13 cellular contexts compared by ENCODE assay signal in genomic region chr9:107481035-107481434, GRCh38. TPM values are rescaled to one million over a fixed set of nuclear protein-coding genes. Genes with fewer than 3 reads are reported as not detected.
DNase-seq lines count a peak whose midpoint lies in the region; ATAC-seq and TF ChIP-seq lines count a peak whose summit lies in the region.
"Had no signal": no experiment of that assay in that cellular context is flagged by ENCODE, and none has a peak within 500 bp of the region (broad histone marks: within the 10 kb centered on the region; RNA-seq: fewer than 3 reads in every experiment).

No MANE protein-coding gene starts in this region.

- H2BK5ac ChIP-seq in mesenchymal stem cell (ENCODE audit: low read depth, low read length, poor library complexity, severe bottlenecking) = no peak overlapping the region

- H4K8ac ChIP-seq in mesenchymal stem cell (ENCODE audit: low read length) = no peak overlapping the region

- peaks cover 8% of the 10 kb centered on the region for H3K79me2 ChIP-seq in ACC112 (ENCODE audit: control insufficient read depth, insufficient read depth, low read length, unreplicated experiment)

- no peak for ATAC-seq in HG03095 (IDR thresholded peaks at IDR 0.05; ENCODE audit: unreplicated experiment)
- ATAC-seq in GM21786 (IDR thresholded peaks at IDR 0.05; ENCODE audit: unreplicated experiment) = no peak
- no peak for ATAC-seq in HG02642 (IDR thresholded peaks at IDR 0.05; ENCODE audit: poor library complexity, unreplicated experiment)

- H2BK120ac ChIP-seq in mesenchymal stem cell (ENCODE audit: low read depth, low read length) = no peak overlapping the region

- no peaks in the 10 kb centered on the region for H3K9me3 ChIP-seq in mesenchymal stem cell (ENCODE audit: control insufficient read depth, low read length)

- H3K14ac ChIP-seq in mesenchymal stem cell (ENCODE audit: low read length in 2 of 2) = no peak overlapping the region

- peak overlapping the region; percentile 77 for H3K27ac ChIP-seq in ACC112 (ENCODE audit: low read depth, low read length)
- peak overlapping the region; percentile 67 for H3K27ac ChIP-seq in HL-60 (replicated peaks)
- no peak overlapping the region for H3K27ac ChIP-seq in mesenchymal stem cell (ENCODE audit: low read length, poor library complexity, severe bottlenecking)

- peak overlapping the region; percentile 61 for H2AFZ ChIP-seq in ACC112 (ENCODE audit: low read length, unreplicated experiment)
- H2AFZ ChIP-seq in mesenchymal stem cell (ENCODE audit: low read depth, low read length) = no peak overlapping the region

- no peak overlapping the region for H2BK15ac ChIP-seq in mesenchymal stem cell (ENCODE audit: low read depth, poor library complexity, severe bottlenecking)

- H3K27me3 ChIP-seq in ACC112 (ENCODE audit: insufficient read depth, low read length) (no peaks in the 10 kb centered on the region), HL-60 (ENCODE audit: insufficient read depth, poor library complexity, severe bottlenecking) (no peaks in the 10 kb centered on the region), mesenchymal stem cell (ENCODE audit: control insufficient read depth in 1 of 2, insufficient read depth in 1 of 2, low read length in 2 of 2) (no peaks in the 10 kb centered on the region)

- DNase-seq in HL-60 (ENCODE audit: low read depth in 1 of 2, low spot score in 1 of 2) (no peak), astrocyte of the spinal cord (ENCODE audit: low read depth, low spot score) (no peak), mesenchymal stem cell (no peak), iPS-NIHi7 (ENCODE audit: extremely low spot score) (no peak)
- DNase-seq: activated CD4-positive, CD25-positive, alpha-beta regulatory T cell treated with anti-CD3 and anti-CD28 coated beads, Interleukin-2, amount 50 U/mL, for 72 hours; activated naive CD4-positive, alpha-beta T cell treated with Interleukin-2 at 50 U/mL for 16 hours; effector CD4-positive, alpha-beta T cell; kidney glomerular epithelial cell; NCI-H1048 had no signal

- H3K18ac ChIP-seq in mesenchymal stem cell (ENCODE audit: low read depth in 1 of 2, low read length in 2 of 2) = no peak overlapping the region

- peak overlapping the region; percentile 85 for H3K9ac ChIP-seq in mesenchymal stem cell (ENCODE audit: low read length)

- H3K23ac ChIP-seq in mesenchymal stem cell (ENCODE audit: low read length in 2 of 2) = no peak overlapping the region

- H3K36me3 ChIP-seq in ACC112 (ENCODE audit: insufficient read depth, low read length) (peaks cover 9% of the 10 kb centered on the region), mesenchymal stem cell (ENCODE audit: control insufficient read depth in 1 of 2, insufficient read depth in 2 of 2, low read depth in 1 of 2, low read length in 2 of 2) (peaks cover 0 to 29% of the 10 kb centered on the region in 2 experiments)

- no peak overlapping the region for H2BK12ac ChIP-seq in mesenchymal stem cell (ENCODE audit: low read length in 2 of 2)

- no CpG with 5 or more reads among the region's 4 CpGs for WGBS in mesenchymal stem cell

- in situ Hi-C loops in astrocyte of the spinal cord (cut with HindIII; ENCODE audit: low sequenced_read_pairs) = no loop called here

- H3K4me2 ChIP-seq in mesenchymal stem cell (ENCODE audit: low read length, poor library complexity, severe bottlenecking) = no peak overlapping the region

- no peak overlapping the region for H3K4ac ChIP-seq in mesenchymal stem cell (ENCODE audit: low read depth in 1 of 2, low read length in 2 of 2)

- H3K79me1 ChIP-seq in mesenchymal stem cell (replicated peaks; ENCODE audit: low read length, poor library complexity, severe bottlenecking) = no peaks in the 10 kb centered on the region

- TF ChIP-seq CTCF in HL-60 (IDR thresholded peaks at IDR 0.05; ENCODE audit: insufficient read depth, low read length) (no peak), astrocyte of the spinal cord (IDR thresholded peaks at IDR 0.05; ENCODE audit: low read depth, low read length) (peak; percentile 9)

- peaks cover 22% of the 10 kb centered on the region for H3K4me1 ChIP-seq in ACC112 (ENCODE audit: control insufficient read depth, insufficient read depth, low read length, unreplicated experiment)
- peaks cover 3% of the 10 kb centered on the region for H3K4me1 ChIP-seq in mesenchymal stem cell (ENCODE audit: control insufficient read depth, insufficient read depth, low read depth, low read length)

- H3K4me3 ChIP-seq in ACC112 (ENCODE audit: low read depth, low read length) (peak overlapping the region; percentile 72), HL-60 (replicated peaks; ENCODE audit: insufficient read depth, low read length) (no peak overlapping the region), astrocyte of the spinal cord (ENCODE audit: low read depth, low read length) (no peak overlapping the region), mesenchymal stem cell (ENCODE audit: insufficient read depth in 1 of 2, low read depth in 1 of 2, low read length in 2 of 2) (peak overlapping the region in 1 of 2 experiments; percentile 59)

- H4K91ac ChIP-seq in mesenchymal stem cell (ENCODE audit: low read length) = no peak overlapping the region

- H2AK5ac ChIP-seq in mesenchymal stem cell (ENCODE audit: low read length, severe bottlenecking) = no peak overlapping the region

RNA-seq across cellular contexts. Expression of gene KLF4, which starts 8.5 kb away (rescaled TPM):
- polyA plus RNA-seq in mesenchymal stem cell (2013, experiment 1 of 2) = 21.2 TPM
- 21.0 TPM for polyA plus RNA-seq in mesenchymal stem cell (2013, experiment 2 of 2)
